Comparison of ENCODE assay signal across 20 cellular contexts in the genomic region with DNA sequence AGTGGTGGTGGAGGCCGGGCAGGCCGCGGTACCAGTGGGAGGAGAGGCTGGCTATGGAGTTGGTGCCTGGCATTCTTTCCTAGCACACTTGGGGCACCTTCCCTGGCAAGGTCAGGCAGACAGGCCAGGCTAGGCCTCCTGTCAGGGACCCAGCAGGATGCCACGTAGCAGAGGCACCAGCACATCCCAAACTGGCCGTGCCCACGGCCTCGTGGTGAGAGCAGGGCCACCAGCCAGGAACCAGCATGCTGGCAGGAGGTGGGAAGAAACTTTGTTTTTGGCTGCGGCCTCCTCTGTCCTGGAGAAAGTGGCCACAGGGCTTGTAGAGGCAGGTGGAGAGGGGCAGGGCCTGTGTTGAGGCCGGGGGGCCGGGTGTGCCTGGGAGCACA. TPM values are rescaled to one million over a fixed set of nuclear protein-coding genes. Genes with fewer than 3 reads are reported as not detected.
"Had no signal": no experiment of that assay in that cellular context is flagged by ENCODE, and none has a peak within 500 bp of the region (broad histone marks: within the 10 kb centered on the region; RNA-seq: fewer than 3 reads in every experiment).

No MANE protein-coding gene starts in this region.

- H3K4me1 ChIP-seq: ascending aorta, breast epithelium, esophagus squamous epithelium, parathyroid adenoma, thyroid gland had no signal

- H3K27ac ChIP-seq: ascending aorta, breast epithelium, esophagus squamous epithelium, hepatocyte, neutrophil, parathyroid adenoma, thyroid gland had no signal

- H3K4me2 ChIP-seq: hepatocyte had no signal

- H3K4me3 Mint-ChIP-seq: activated CD4-positive, alpha-beta T cell treated with anti-CD3 and anti-CD28 coated beads for 36 hours; T-helper 2 cell treated with Interferon-gamma antibody and Interleukin-4, amounts not matched to agents 5 μg/mL and 100 μg/mL, for 36 hours; WTC11 had no signal

- H3K36me3 ChIP-seq: ascending aorta, breast epithelium, esophagus squamous epithelium, neutrophil, thyroid gland had no signal

- H3K79me2 ChIP-seq: hepatocyte, parathyroid adenoma had no signal

- H3K27me3 ChIP-seq: ascending aorta, thyroid gland had no signal

- ATAC-seq: activated CD4-positive, alpha-beta T cell treated with anti-CD3 and anti-CD28 coated beads for 36 hours; left lobe of liver; WTC11 had no signal

- H3K9me3 ChIP-seq: ascending aorta, breast epithelium, esophagus squamous epithelium, neutrophil, thyroid gland had no signal

- H3K36me3 Mint-ChIP-seq: activated naive CD4-positive, alpha-beta T cell treated with anti-CD3 and anti-CD28 coated beads, Interleukin-2, amount 50 U/mL, for 24 hours; WTC11 had no signal

- H3K9ac ChIP-seq: parathyroid adenoma had no signal

- H3K4me3 ChIP-seq: ascending aorta, breast epithelium, esophagus squamous epithelium, hepatocyte, thyroid gland had no signal

- H3K27ac Mint-ChIP-seq: activated CD4-positive, alpha-beta T cell treated with anti-CD3 and anti-CD28 coated beads for 36 hours; WTC11 had no signal

- H2AFZ ChIP-seq: hepatocyte, parathyroid adenoma had no signal

- H3K27me3 Mint-ChIP-seq: activated naive CD4-positive, alpha-beta T cell treated with anti-CD3 and anti-CD28 coated beads, Interleukin-2, amount 50 U/mL, for 24 hours had no signal

- DNase-seq: activated CD4-positive, alpha-beta T cell treated with anti-CD3 and anti-CD28 coated beads, Interleukin-2, amount 50 U/mL, for 48 hours; activated gamma-delta T cell; cerebellar nuclear complex; effector CD4-positive, alpha-beta T cell; esophagus squamous epithelium; mammary epithelial cell; stimulated activated CD8-positive, alpha-beta memory T cell treated with anti-CD3 and anti-CD28 coated beads, Interleukin-4, amount 100 ng/mL, for 48 hours; stimulated activated naive CD4-positive, alpha-beta T cell treated with Interleukin-2 at 50 U/mL for 16 hours; thyroid gland had no signal

RNA-seq across cellular contexts. Expression of gene CBFA2T3, which starts 57.6 kb away (rescaled TPM):
- total RNA-seq: endothelial cell of umbilical vein had no signal
- polyA plus RNA-seq: endothelial cell of umbilical vein had no signal
